Comparison of ENCODE assay signal across 1 cellular context in genomic region chr20:41003143-41003932, GRCh38.
TF ChIP-seq lines count a peak whose summit lies in the region.

No MANE protein-coding gene starts in this region.

TF ChIP-seq in SK-N-SH, 30 proteins besides CTCF, POLR2A, EP300 and RAD21 (continued from another document):
- TF ChIP-seq, protein P1, sequence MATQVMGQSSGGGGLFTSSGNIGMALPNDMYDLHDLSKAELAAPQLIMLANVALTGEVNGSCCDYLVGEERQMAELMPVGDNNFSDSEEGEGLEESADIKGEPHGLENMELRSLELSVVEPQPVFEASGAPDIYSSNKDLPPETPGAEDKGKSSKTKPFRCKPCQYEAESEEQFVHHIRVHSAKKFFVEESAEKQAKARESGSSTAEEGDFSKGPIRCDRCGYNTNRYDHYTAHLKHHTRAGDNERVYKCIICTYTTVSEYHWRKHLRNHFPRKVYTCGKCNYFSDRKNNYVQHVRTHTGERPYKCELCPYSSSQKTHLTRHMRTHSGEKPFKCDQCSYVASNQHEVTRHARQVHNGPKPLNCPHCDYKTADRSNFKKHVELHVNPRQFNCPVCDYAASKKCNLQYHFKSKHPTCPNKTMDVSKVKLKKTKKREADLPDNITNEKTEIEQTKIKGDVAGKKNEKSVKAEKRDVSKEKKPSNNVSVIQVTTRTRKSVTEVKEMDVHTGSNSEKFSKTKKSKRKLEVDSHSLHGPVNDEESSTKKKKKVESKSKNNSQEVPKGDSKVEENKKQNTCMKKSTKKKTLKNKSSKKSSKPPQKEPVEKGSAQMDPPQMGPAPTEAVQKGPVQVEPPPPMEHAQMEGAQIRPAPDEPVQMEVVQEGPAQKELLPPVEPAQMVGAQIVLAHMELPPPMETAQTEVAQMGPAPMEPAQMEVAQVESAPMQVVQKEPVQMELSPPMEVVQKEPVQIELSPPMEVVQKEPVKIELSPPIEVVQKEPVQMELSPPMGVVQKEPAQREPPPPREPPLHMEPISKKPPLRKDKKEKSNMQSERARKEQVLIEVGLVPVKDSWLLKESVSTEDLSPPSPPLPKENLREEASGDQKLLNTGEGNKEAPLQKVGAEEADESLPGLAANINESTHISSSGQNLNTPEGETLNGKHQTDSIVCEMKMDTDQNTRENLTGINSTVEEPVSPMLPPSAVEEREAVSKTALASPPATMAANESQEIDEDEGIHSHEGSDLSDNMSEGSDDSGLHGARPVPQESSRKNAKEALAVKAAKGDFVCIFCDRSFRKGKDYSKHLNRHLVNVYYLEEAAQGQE (IDR thresholded peaks at IDR 0.05; ENCODE audit: low read depth, low read length), result peak; percentile 4; the same call in 1 of the 2 replicates
- TF ChIP-seq JUND (IDR thresholded peaks at IDR 0.05) (peak; percentile 87), GATA2 (CRISPR knock-in tag; IDR thresholded peaks at IDR 0.05) (no peak), PBX3 (IDR thresholded peaks at IDR 0.05) (peak; percentile 78), FOSL2 (IDR thresholded peaks at IDR 0.05; ENCODE audit: borderline replicate concordance, low read depth) (peak; percentile 84), RXRA (IDR thresholded peaks at IDR 0.05; ENCODE audit: borderline replicate concordance, low read depth) (peak; percentile 67; the same call in 1 of the 2 replicates), CHD2 (IDR thresholded peaks at IDR 0.05; ENCODE audit: low read length, partially characterized antibody) (no peak), TEAD4 (IDR thresholded peaks at IDR 0.05; ENCODE audit: borderline replicate concordance, insufficient read depth) (peak; percentile 70), YY1 (IDR thresholded peaks at IDR 0.05; ENCODE audit: low read depth) (no peak; the same call in 1 of the 2 replicates), ZBTB33 (IDR thresholded peaks at IDR 0.05; ENCODE audit: borderline replicate concordance, low read depth) (no peak; the same call in 1 of the 2 replicates), FOXJ3 (CRISPR knock-in tag; IDR thresholded peaks at IDR 0.05) (no peak), EZH2phosphoT487 (IDR thresholded peaks at IDR 0.05; ENCODE audit: borderline replicate concordance, low read depth) (no peak), RFX5 (IDR thresholded peaks at IDR 0.05; ENCODE audit: low read length) (no peak)
- TF ChIP-seq, protein P2, sequence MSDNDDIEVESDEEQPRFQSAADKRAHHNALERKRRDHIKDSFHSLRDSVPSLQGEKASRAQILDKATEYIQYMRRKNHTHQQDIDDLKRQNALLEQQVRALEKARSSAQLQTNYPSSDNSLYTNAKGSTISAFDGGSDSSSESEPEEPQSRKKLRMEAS (IDR thresholded peaks at IDR 0.05; ENCODE audit: low read depth), result peak; percentile 87
- TF ChIP-seq, protein P3, sequence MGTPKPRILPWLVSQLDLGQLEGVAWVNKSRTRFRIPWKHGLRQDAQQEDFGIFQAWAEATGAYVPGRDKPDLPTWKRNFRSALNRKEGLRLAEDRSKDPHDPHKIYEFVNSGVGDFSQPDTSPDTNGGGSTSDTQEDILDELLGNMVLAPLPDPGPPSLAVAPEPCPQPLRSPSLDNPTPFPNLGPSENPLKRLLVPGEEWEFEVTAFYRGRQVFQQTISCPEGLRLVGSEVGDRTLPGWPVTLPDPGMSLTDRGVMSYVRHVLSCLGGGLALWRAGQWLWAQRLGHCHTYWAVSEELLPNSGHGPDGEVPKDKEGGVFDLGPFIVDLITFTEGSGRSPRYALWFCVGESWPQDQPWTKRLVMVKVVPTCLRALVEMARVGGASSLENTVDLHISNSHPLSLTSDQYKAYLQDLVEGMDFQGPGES (IDR thresholded peaks at IDR 0.05; ENCODE audit: low read depth, low read length), result no peak
